15 cellular contexts compared by ENCODE assay signal in genomic region chr18:34998677-34999076, GRCh38. TPM values are rescaled to one million over a fixed set of nuclear protein-coding genes. Genes with fewer than 3 reads are reported as not detected.
DNase-seq lines count a peak whose midpoint lies in the region; ATAC-seq and TF ChIP-seq lines count a peak whose summit lies in the region.
"Had no signal": no experiment of that assay in that cellular context is flagged by ENCODE, and none has a peak within 500 bp of the region (broad histone marks: within the 10 kb centered on the region; RNA-seq: fewer than 3 reads in every experiment).

No MANE protein-coding gene starts in this region.

- peaks cover 0 to 12% of the 10 kb centered on the region in 2 donors for H3K36me3 ChIP-seq in psoas muscle (ENCODE audit: insufficient read depth in 1 of 2, low read depth in 1 of 2)

- no peak overlapping the region for H3K27ac ChIP-seq in right cardiac atrium (ENCODE audit: low read length)
- peak overlapping the region; percentile 61 for H3K27ac ChIP-seq in psoas muscle
- peak overlapping the region; percentile 64 for H3K27ac ChIP-seq in substantia nigra (ENCODE audit: low read depth, low read length, poor library complexity, severe bottlenecking)
- H3K27ac ChIP-seq: BLaER1 had no signal

- H3K4me1 ChIP-seq in right cardiac atrium (ENCODE audit: control insufficient read depth, insufficient read depth, low read length) (no peaks in the 10 kb centered on the region), psoas muscle (peaks cover 21% of the 10 kb centered on the region)

- H3K27me3 ChIP-seq in right cardiac atrium (ENCODE audit: control insufficient read depth, insufficient read depth) (no peaks in the 10 kb centered on the region), psoas muscle (ENCODE audit: insufficient read depth in 3 of 3, low read length in 2 of 3) (no peaks in the 10 kb centered on the region)
- H3K27me3 ChIP-seq: BLaER1 had no signal

- H3K9me3 ChIP-seq in right cardiac atrium (ENCODE audit: control insufficient read depth, low read length) (no peaks in the 10 kb centered on the region), psoas muscle (no peaks in the 10 kb centered on the region)

- TF ChIP-seq CTCF in psoas muscle (IDR thresholded peaks at IDR 0.05): no peak

- WGBS in right cardiac atrium: 37% methylated on average over 4 of the region's 4 CpGs
- WGBS in psoas muscle, 3 donors: 13 to 42% (median 16%) methylated on average over 4 of the region's 4 CpGs

- intact Hi-C loops in Right ventricle myocardium superior (cut with DNase I): no loop called here
- intact Hi-C loops in right cardiac atrium (cut with DNase I): no loop called here
- intact Hi-C loops in psoas muscle (cut with DNase I): no loop called here

- peak; percentile 31 for ATAC-seq in Right ventricle myocardium superior (ENCODE audit: poor library complexity)
- ATAC-seq in right cardiac atrium: no peak
- ATAC-seq in psoas muscle: peak; percentile 30 to 76 (median 60)
- ATAC-seq in HG03097 (IDR thresholded peaks at IDR 0.05; ENCODE audit: low FRiP score, unreplicated experiment): no peak
- ATAC-seq in GM18867 (IDR thresholded peaks at IDR 0.05; ENCODE audit: unreplicated experiment): no peak

- no peak overlapping the region for H3K4me3 ChIP-seq in right cardiac atrium (ENCODE audit: low read length)
- H3K4me3 ChIP-seq in psoas muscle: no peak overlapping the region
- H3K4me3 ChIP-seq: BLaER1 had no signal

- DNase-seq in Right ventricle myocardium superior: no peak
- DNase-seq in right cardiac atrium: no peak
- no peak for DNase-seq in psoas muscle
- no peak for DNase-seq in substantia nigra (lab: John Stamatoyannopoulos, UW)
- DNase-seq in activated gamma-delta T cell treated with Interleukin-2 at 50 U/mL for 16 hours: no peak
- DNase-seq: 8988T; CD4-positive, alpha-beta memory T cell; DMS153; DMS79; GDM1; GOT3; H7 had no signal

RNA-seq across cellular contexts. Expression of gene MAPRE2, which starts 42.5 kb away (rescaled TPM):
- total RNA-seq in Right ventricle myocardium superior (101 TPM), right cardiac atrium (100 to 1,000 TPM in 1 of 4 donors, 10 to 100 TPM in 3; 86.2 to 108 (median 92.0) TPM), psoas muscle (10 to 100 TPM; 48.0 to 83.4 (median 72.5) TPM)
- polyA plus RNA-seq in right cardiac atrium (52.8 TPM), psoas muscle (10 to 100 TPM in 2 of 3 donors, 1 to 10 TPM in 1; 3.3 to 57.3 (median 13.7) TPM)

Comparison
In these comparisons a context has a peak if more than half of its experiments do, and no peak if none do; other contexts are left out.
1. ATAC-seq: peak in Right ventricle myocardium superior (single experiment) and psoas muscle (4 of 4); none in right cardiac atrium (0 of 2), HG03097 (single experiment) and GM18867 (single experiment).